In the genomic region with DNA sequence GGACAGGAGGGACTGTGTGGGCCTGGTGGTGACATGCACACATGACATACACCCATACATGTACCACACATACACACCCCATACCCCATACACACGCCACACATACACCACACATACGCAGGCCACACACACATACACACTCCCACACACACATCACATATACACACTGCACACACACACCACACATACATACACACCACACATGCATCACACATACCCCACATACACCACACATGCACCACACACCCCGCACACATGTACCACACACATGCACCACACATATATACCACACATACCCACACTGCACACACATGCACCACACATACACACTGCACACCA, we compare ENCODE assay signal across 13 cellular contexts.
DNase-seq lines count a peak whose midpoint lies in the region; ATAC-seq, FAIRE-seq and TF ChIP-seq lines count a peak whose summit lies in the region.
"Had no signal": no experiment of that assay in that cellular context is flagged by ENCODE, and none has a peak within 500 bp of the region (broad histone marks: within the 10 kb centered on the region; RNA-seq: fewer than 3 reads in every experiment).

No MANE protein-coding gene starts in this region.

- H2BK20ac ChIP-seq in IMR-90 (ENCODE audit: low read depth, low read length), result no peak overlapping the region

- intact Hi-C loops in IMR-90 (cut with micrococcal nuclease), result no loop called here
- intact Hi-C loops in tibial artery (cut with DNase I; ENCODE audit: low total_unique reads), result no loop called here

- no peak overlapping the region for H3K4ac ChIP-seq in IMR-90 (ENCODE audit: low read depth, low read length)

- no peaks in the 10 kb centered on the region for H3K4me1 ChIP-seq in IMR-90 (ENCODE audit: control insufficient read depth, insufficient read depth, low read length)
- no peaks in the 10 kb centered on the region for H3K4me1 ChIP-seq in osteoblast (ENCODE audit: insufficient read depth, low read length)
- no peaks in the 10 kb centered on the region for H3K4me1 ChIP-seq in tibial artery
- H3K4me1 ChIP-seq: A549 had no signal

- H2BK120ac ChIP-seq in IMR-90 (ENCODE audit: low read depth, low read length), result no peak overlapping the region

- in situ Hi-C loops in IMR-90 (cut with MboI; ENCODE audit: low sequenced_read_pairs), result no loop called here

- CTCF ChIA-PET in IMR-90 (lab: Yijun Ruan, JAX), result no interaction called here

- no peak overlapping the region for H3K56ac ChIP-seq in IMR-90 (ENCODE audit: extremely low read depth, insufficient read depth, low read length)

- DNase-seq in IMR-90 (no peak), bronchial epithelial cell (ENCODE audit: low read depth) (no peak), osteoblast (ENCODE audit: insufficient read length, low spot score, missing footprints) (peak; percentile 59), H7 (no peak), tibial artery (no peak)
- DNase-seq: BE2C; CD4-positive, alpha-beta memory T cell; GOT3; HCEC 1CT had no signal

- dilution Hi-C loops in IMR-90 (cut with HindIII; ENCODE audit: low sequenced_read_pairs, unreplicated experiment), result no loop called here

- H3K79me1 ChIP-seq in IMR-90 (ENCODE audit: low read depth in 1 of 2, low read length in 2 of 2), result no peaks in the 10 kb centered on the region

- no peak overlapping the region for H3K14ac ChIP-seq in IMR-90 (replicated peaks; ENCODE audit: low read depth, low read length)

- ATAC-seq in IMR-90 (ENCODE audit: low read depth) (no peak), SK-N-SH treated with all-trans-retinoic acid at 6 μM for 48 hours (no peak)
- ATAC-seq: A549 had no signal

- TF ChIP-seq POLR2A in IMR-90 (IDR thresholded peaks at IDR 0.05; ENCODE audit: low read depth, low read length), result no peak

- H4K8ac ChIP-seq in IMR-90 (ENCODE audit: low read depth in 2 of 2, low read length in 2 of 2), result no peak overlapping the region

- H3K9me3 ChIP-seq in IMR-90 (ENCODE audit: control insufficient read depth, insufficient read depth, low read length), result no peaks in the 10 kb centered on the region
- H3K9me3 ChIP-seq in osteoblast (ENCODE audit: low read depth, low read length), result no peaks in the 10 kb centered on the region
- peaks cover under 1 to 2% (median 2%) of the 10 kb centered on the region in 3 donors for H3K9me3 ChIP-seq in tibial artery
- H3K9me3 ChIP-seq: BE2C had no signal

- H2BK15ac ChIP-seq in IMR-90 (ENCODE audit: low read depth, low read length), result no peak overlapping the region

- no peak for TF ChIP-seq RAD21 in IMR-90 (IDR thresholded peaks at IDR 0.05; ENCODE audit: low read length)

- no peak overlapping the region for H3K18ac ChIP-seq in IMR-90 (ENCODE audit: low read depth, low read length)

- no peak overlapping the region for H3K4me3 ChIP-seq in IMR-90 (ENCODE audit: insufficient read depth, low read depth, low read length)
- no peak overlapping the region for H3K4me3 ChIP-seq in bronchial epithelial cell (ENCODE audit: low read depth, low read length)
- no peak overlapping the region for H3K4me3 ChIP-seq in osteoblast (ENCODE audit: insufficient read depth, low read length)
- H3K4me3 ChIP-seq in H7 (ENCODE audit: insufficient read depth, low read depth, low read length), result no peak overlapping the region
- no peak overlapping the region for H3K4me3 ChIP-seq in tibial artery
- H3K4me3 ChIP-seq: A549 had no signal

- H3K36me3 ChIP-seq in IMR-90 (ENCODE audit: control insufficient read depth, insufficient read depth, low read length) (no peaks in the 10 kb centered on the region), bronchial epithelial cell (ENCODE audit: control insufficient read depth, insufficient read depth, low read length) (no peaks in the 10 kb centered on the region), osteoblast (ENCODE audit: insufficient read depth, low read length) (no peaks in the 10 kb centered on the region), H7 (replicated peaks; ENCODE audit: control insufficient read depth, insufficient read depth, low read length) (no peaks in the 10 kb centered on the region; the same call in 1 of the 2 replicates), tibial artery (no peaks in the 10 kb centered on the region)
- H3K36me3 ChIP-seq: BE2C had no signal

- H2BK5ac ChIP-seq in IMR-90 (ENCODE audit: low read depth, low read length, poor library complexity, severe bottlenecking), result peak overlapping the region; percentile 65

- TF ChIP-seq CTCF in IMR-90 (conservative IDR thresholded peaks at IDR 0.05; ENCODE audit: low read depth, low read length), result no peak
- no peak for TF ChIP-seq CTCF in bronchial epithelial cell (IDR thresholded peaks at IDR 0.05; ENCODE audit: insufficient read depth, low read length, severe bottlenecking)
- TF ChIP-seq CTCF in osteoblast (IDR thresholded peaks at IDR 0.05; ENCODE audit: extremely low read depth, low read depth, low read length), result no peak
- no peak for TF ChIP-seq CTCF in tibial artery (IDR thresholded peaks at IDR 0.05)

- H4K91ac ChIP-seq in IMR-90 (ENCODE audit: insufficient read depth, low read depth, low read length), result no peak overlapping the region

- POLR2A ChIA-PET in IMR-90 (lab: Charles Lee; ENCODE audit: unreplicated experiment), result no interaction called here

- no peak overlapping the region for H2AK5ac ChIP-seq in IMR-90 (ENCODE audit: low read depth, low read length)

- H2AK9ac ChIP-seq in IMR-90 (replicated peaks; ENCODE audit: low read depth, low read length, poor library complexity), result no peak overlapping the region

- FAIRE-seq in bronchial epithelial cell (lab: Jason Lieb, UNC), result peak; percentile 97
- FAIRE-seq: GM12891 had no signal

- H3K79me2 ChIP-seq in osteoblast (ENCODE audit: insufficient read depth, low read length), result no peaks in the 10 kb centered on the region

- peak overlapping the region; percentile 32 for H2AFZ ChIP-seq in IMR-90 (replicated peaks; ENCODE audit: low read length, poor library complexity)
- no peak overlapping the region for H2AFZ ChIP-seq in osteoblast (ENCODE audit: low read length)

- H4K20me1 ChIP-seq in IMR-90 (ENCODE audit: insufficient read depth, low read length), result no peaks in the 10 kb centered on the region
- no peaks in the 10 kb centered on the region for H4K20me1 ChIP-seq in osteoblast (ENCODE audit: insufficient read depth, low read length)

- H3K27ac ChIP-seq in IMR-90 (ENCODE audit: insufficient read depth, low read length) (no peak overlapping the region), osteoblast (ENCODE audit: low read depth, low read length) (no peak overlapping the region), tibial artery (no peak overlapping the region)
- H3K27ac ChIP-seq: A549, C4-2B had no signal

- WGBS in IMR-90 (ENCODE audit: extremely low coverage in 2 of 2, insufficient read length in 1 of 2), 2 experiments, result 58% methylated on average over 3 of the region's 3 CpGs; no CpG with 5 or more reads in 1 of the 2 experiments

- H3K9me1 ChIP-seq in IMR-90 (ENCODE audit: insufficient read depth, low read length), result no peaks in the 10 kb centered on the region; the same call in 1 of the 2 replicates

- H3K27me3 ChIP-seq in IMR-90 (ENCODE audit: control insufficient read depth, insufficient read depth, low read length) (no peaks in the 10 kb centered on the region), bronchial epithelial cell (ENCODE audit: control insufficient read depth, insufficient read depth, low read length) (no peaks in the 10 kb centered on the region), osteoblast (ENCODE audit: insufficient read depth, low read length) (no peaks in the 10 kb centered on the region), H7 (ENCODE audit: control insufficient read depth, insufficient read depth, low read length) (no peaks in the 10 kb centered on the region), tibial artery (peaks cover 0 to 19% of the 10 kb centered on the region in 2 donors)
- H3K27me3 ChIP-seq: BE2C had no signal

- no peak overlapping the region for H3K23ac ChIP-seq in IMR-90 (ENCODE audit: low read depth, low read length)

- BruUV-seq in IMR-90 (replicated peaks; lab: Mats Ljungman, UMichigan), result no TSS peak

- no peak overlapping the region for H3K4me2 ChIP-seq in IMR-90 (ENCODE audit: low read depth, low read length)
- H3K4me2 ChIP-seq in osteoblast (ENCODE audit: insufficient read depth, low read length), result no peak overlapping the region
- H3K4me2 ChIP-seq: A549 had no signal

- H4K5ac ChIP-seq in IMR-90 (ENCODE audit: low read depth, low read length), result no peak overlapping the region

- H3K9ac ChIP-seq in IMR-90 (ENCODE audit: low read depth, low read length), result no peak overlapping the region

TF ChIP-seq in IMR-90, 13 proteins besides CTCF, POLR2A, EP300 and RAD21 (continues in another document):
- no peak for TF ChIP-seq BHLHE40 (IDR thresholded peaks at IDR 0.05; ENCODE audit: low read depth, low read length)
- no peak for TF ChIP-seq ELK1 (IDR thresholded peaks at IDR 0.05; ENCODE audit: borderline replicate concordance, low read depth, low read length)
- TF ChIP-seq CEBPB (IDR thresholded peaks at IDR 0.05; ENCODE audit: low read depth, low read length), result no peak
- no peak for TF ChIP-seq MXI1 (IDR thresholded peaks at IDR 0.05; ENCODE audit: borderline replicate concordance, low read depth, low read length)
- no peak for TF ChIP-seq RCOR1 (IDR thresholded peaks at IDR 0.05; ENCODE audit: insufficient replicate concordance, low read length)

TF ChIP-seq in SK-N-SH treated with all-trans-retinoic acid at 6 μM for 48 hours, 23 proteins besides CTCF, POLR2A, EP300 and RAD21 (continues in another document):
- TF ChIP-seq, protein P1, sequence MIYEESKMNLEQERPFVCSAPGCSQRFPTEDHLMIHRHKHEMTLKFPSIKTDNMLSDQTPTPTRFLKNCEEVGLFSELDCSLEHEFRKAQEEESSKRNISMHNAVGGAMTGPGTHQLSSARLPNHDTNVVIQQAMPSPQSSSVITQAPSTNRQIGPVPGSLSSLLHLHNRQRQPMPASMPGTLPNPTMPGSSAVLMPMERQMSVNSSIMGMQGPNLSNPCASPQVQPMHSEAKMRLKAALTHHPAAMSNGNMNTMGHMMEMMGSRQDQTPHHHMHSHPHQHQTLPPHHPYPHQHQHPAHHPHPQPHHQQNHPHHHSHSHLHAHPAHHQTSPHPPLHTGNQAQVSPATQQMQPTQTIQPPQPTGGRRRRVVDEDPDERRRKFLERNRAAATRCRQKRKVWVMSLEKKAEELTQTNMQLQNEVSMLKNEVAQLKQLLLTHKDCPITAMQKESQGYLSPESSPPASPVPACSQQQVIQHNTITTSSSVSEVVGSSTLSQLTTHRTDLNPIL (CRISPR knock-in tag; IDR thresholded peaks at IDR 0.05; ENCODE audit: low read depth), result no peak
- TF ChIP-seq, protein P2, sequence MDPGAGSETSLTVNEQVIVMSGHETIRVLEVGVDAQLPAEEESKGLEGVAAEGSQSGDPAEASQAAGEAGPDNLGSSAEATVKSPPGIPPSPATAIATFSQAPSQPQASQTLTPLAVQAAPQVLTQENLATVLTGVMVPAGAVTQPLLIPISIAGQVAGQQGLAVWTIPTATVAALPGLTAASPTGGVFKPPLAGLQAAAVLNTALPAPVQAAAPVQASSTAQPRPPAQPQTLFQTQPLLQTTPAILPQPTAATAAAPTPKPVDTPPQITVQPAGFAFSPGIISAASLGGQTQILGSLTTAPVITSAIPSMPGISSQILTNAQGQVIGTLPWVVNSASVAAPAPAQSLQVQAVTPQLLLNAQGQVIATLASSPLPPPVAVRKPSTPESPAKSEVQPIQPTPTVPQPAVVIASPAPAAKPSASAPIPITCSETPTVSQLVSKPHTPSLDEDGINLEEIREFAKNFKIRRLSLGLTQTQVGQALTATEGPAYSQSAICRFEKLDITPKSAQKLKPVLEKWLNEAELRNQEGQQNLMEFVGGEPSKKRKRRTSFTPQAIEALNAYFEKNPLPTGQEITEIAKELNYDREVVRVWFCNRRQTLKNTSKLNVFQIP (CRISPR knock-in tag; IDR thresholded peaks at IDR 0.05; ENCODE audit: borderline replicate concordance, low read depth), result no peak
